In genomic region chr7:70612811-70613210, GRCh38 we compare ENCODE assay signal across 16 cellular contexts.
"Had no signal": no experiment of that assay in that cellular context is flagged by ENCODE, and none has a peak within 500 bp of the region (broad histone marks: within the 10 kb centered on the region; RNA-seq: fewer than 3 reads in every experiment).

No MANE protein-coding gene starts in this region.

- H3K27ac Mint-ChIP-seq: activated CD8-positive, alpha-beta T cell treated with anti-CD3 and anti-CD28 coated beads for 36 hours had no signal

- DNase-seq: activated CD8-positive, alpha-beta memory T cell treated with anti-CD3 and anti-CD28 coated beads, Interleukin-2, amount 50 U/mL, for 4 hours; activated CD8-positive, alpha-beta T cell treated with anti-CD3 and anti-CD28 coated beads for 36 hours; aorta; foreskin melanocyte; heart right ventricle; left lung; mucosa of descending colon; natural killer cell; psoas muscle; spleen; stimulated activated CD4-positive, alpha-beta T cell treated with anti-CD3 and anti-CD28 coated beads, Interleukin-2, amount 100 ng/mL, for 24 hours; stimulated activated naive CD4-positive, alpha-beta T cell; substantia nigra; T-helper 9 cell; transverse colon had no signal

- ATAC-seq: activated CD8-positive, alpha-beta T cell treated with anti-CD3 and anti-CD28 coated beads for 36 hours; heart right ventricle; mucosa of descending colon; natural killer cell; psoas muscle; sciatic nerve had no signal

- H3K4me3 Mint-ChIP-seq: activated CD8-positive, alpha-beta T cell treated with anti-CD3 and anti-CD28 coated beads for 36 hours; natural killer cell had no signal

- H3K36me3 Mint-ChIP-seq: natural killer cell had no signal

- H3K9me3 Mint-ChIP-seq: activated CD8-positive, alpha-beta T cell treated with anti-CD3 and anti-CD28 coated beads for 36 hours; natural killer cell had no signal
